9 cellular contexts compared by ENCODE assay signal in the genomic region with DNA sequence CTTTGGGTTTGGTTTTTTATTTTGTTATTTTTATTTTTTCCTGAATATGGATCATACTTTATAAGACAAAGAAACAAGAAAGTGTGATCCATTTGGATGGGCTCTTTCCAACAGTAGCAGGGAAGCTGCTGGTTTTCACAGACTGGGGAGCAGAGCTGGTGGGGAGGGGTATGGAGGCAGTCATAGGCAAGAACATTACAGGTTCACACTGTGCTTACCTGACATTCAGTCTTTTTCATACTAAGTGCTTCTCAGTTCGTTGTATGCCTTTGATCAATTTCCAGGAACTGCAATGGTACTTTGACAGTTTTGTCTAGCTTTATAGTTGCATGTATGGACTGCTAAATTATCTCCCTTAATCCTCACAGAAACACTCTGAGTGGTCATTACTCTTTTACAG. TPM values are rescaled to one million over a fixed set of nuclear protein-coding genes. Genes with fewer than 3 reads are reported as not detected.
"Had no signal": no experiment of that assay in that cellular context is flagged by ENCODE, and none has a peak within 500 bp of the region (broad histone marks: within the 10 kb centered on the region; RNA-seq: fewer than 3 reads in every experiment).

No MANE protein-coding gene starts in this region.

- DNase-seq: GOT3, H7, HFFc6 had no signal

- H3K27ac Mint-ChIP-seq: HFFc6, IgD-negative memory B cell had no signal

- H3K36me3 ChIP-seq: HAP-1 had no signal

- H3K4me3 ChIP-seq: HAP-1 had no signal

- H3K9me3 Mint-ChIP-seq: HFFc6 had no signal

- H3K9me3 ChIP-seq: HAP-1 had no signal

- H3K4me1 ChIP-seq: HAP-1 had no signal

- H3K4me1 Mint-ChIP-seq: IgD-negative memory B cell had no signal

- H3K27ac ChIP-seq: HL-60 had no signal

- H3K4me3 Mint-ChIP-seq: HFFc6, IgD-negative memory B cell had no signal

- ATAC-seq: HCT116, HepG2 had no signal

RNA-seq across cellular contexts. Expression of gene BEAN1, which starts 27.7 kb away (rescaled TPM):
- total RNA-seq: HFFc6, HT1080 had no signal
- polyA plus RNA-seq: IgD-negative memory B cell had no signal
